Comparison of ENCODE assay signal across 21 cellular contexts in the genomic region with DNA sequence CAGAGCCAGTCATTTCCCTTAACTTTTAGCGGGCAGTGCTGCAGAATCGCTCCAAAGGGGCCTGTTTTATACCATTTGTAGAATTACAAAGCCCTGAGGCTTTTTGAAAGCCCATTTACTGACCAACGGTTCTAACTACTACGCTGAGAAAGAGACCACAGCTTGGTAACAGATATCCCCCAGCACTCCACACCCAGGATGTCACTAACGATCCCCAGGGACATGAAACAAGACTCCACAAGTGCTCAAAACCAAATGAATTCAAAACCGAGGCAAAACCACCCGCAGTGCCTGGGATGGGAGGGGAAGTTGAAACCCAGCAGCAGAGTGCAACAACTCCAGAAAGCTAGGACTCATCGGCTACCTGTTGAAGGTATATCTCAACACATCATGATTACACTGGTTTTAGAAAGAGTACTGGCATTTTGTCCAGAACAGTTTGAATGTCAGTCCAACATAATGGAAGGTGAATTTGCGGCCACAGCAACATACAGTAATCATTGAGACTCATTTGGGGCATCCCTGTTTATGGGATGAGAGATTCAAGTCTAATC. TPM values are rescaled to one million over a fixed set of nuclear protein-coding genes. Genes with fewer than 3 reads are reported as not detected.
DNase-seq lines count a peak whose midpoint lies in the region; ATAC-seq and TF ChIP-seq lines count a peak whose summit lies in the region.
"Had no signal": no experiment of that assay in that cellular context is flagged by ENCODE, and none has a peak within 500 bp of the region (broad histone marks: within the 10 kb centered on the region; RNA-seq: fewer than 3 reads in every experiment).

No MANE protein-coding gene starts in this region.

- in situ Hi-C loops in gastrocnemius medialis (cut with MboI; ENCODE audit: low sequenced_read_pairs in 4 of 4) = no loop called here
- in situ Hi-C loops in GM13977 (cut with MboI; ENCODE audit: low pct_unique_long_range_greater_than_20kb, low sequenced_read_pairs, unreplicated experiment) = no loop called here

- H3K4me2 ChIP-seq in H9 (ENCODE audit: insufficient read depth, insufficient read length, low read length) (no peak overlapping the region), neuronal stem cell (ENCODE audit: insufficient read depth, low read length, poor library complexity, severe bottlenecking) (no peak overlapping the region)
- H3K4me2 ChIP-seq: SK-N-SH had no signal

- no peak overlapping the region for H2BK5ac ChIP-seq in H9 (ENCODE audit: insufficient read length, low read length)
- no peak overlapping the region for H2BK5ac ChIP-seq in neuronal stem cell (ENCODE audit: low read length)

- no peaks in the 10 kb centered on the region for H3K79me2 ChIP-seq in H9 (ENCODE audit: insufficient read depth, low read length)

- CTCF ChIA-PET in WTC11 (lab: Charles Lee) = interaction anchor here (0.8 to 1.8 kb wide), 2 partner anchors 174 to 288 kb away, joined by 4 read pairs; no protein-coding TSS in a partner anchor

- H2BK15ac ChIP-seq in H9 (ENCODE audit: low read depth, low read length) = no peak overlapping the region
- H2BK15ac ChIP-seq in neuronal stem cell (ENCODE audit: low read length) = no peak overlapping the region

- H2BK12ac ChIP-seq in H9 (ENCODE audit: insufficient read length, low read depth, low read length) (no peak overlapping the region), neuronal stem cell (ENCODE audit: low read length) (no peak overlapping the region)

- H3K27ac ChIP-seq in H9 (ENCODE audit: insufficient read length, low read depth, low read length) (no peak overlapping the region), neuronal stem cell (replicated peaks; ENCODE audit: low read length) (peak overlapping the region; percentile 18), gastrocnemius medialis (no peak overlapping the region)

- H3K4me3 Mint-ChIP-seq in H9 (no peak overlapping the region), WTC11 (no peak overlapping the region)
- H3K4me3 Mint-ChIP-seq: CD8-positive, alpha-beta T cell; T-cell had no signal

- no peak overlapping the region for H2BK120ac ChIP-seq in H9 (ENCODE audit: low read depth, low read length, poor library complexity, severe bottlenecking)
- no peak overlapping the region for H2BK120ac ChIP-seq in neuronal stem cell (ENCODE audit: low read depth, low read length)

- H4K91ac ChIP-seq in H9 (ENCODE audit: insufficient read length, low read depth, low read length) (no peak overlapping the region), neuronal stem cell (ENCODE audit: low read depth, low read length, poor library complexity) (no peak overlapping the region)

- H2BK20ac ChIP-seq in H9 (ENCODE audit: low read depth, low read length, poor library complexity, severe bottlenecking) = no peak overlapping the region

- H2AFZ ChIP-seq in H9 (ENCODE audit: low read length) (no peak overlapping the region), neuronal stem cell (ENCODE audit: low read length) (no peak overlapping the region)

- H3K14ac ChIP-seq in H9 (ENCODE audit: insufficient read depth, low read length) = no peak overlapping the region
- no peak overlapping the region for H3K14ac ChIP-seq in neuronal stem cell (ENCODE audit: low read length)

- no peak overlapping the region for H4K8ac ChIP-seq in H9 (replicated peaks; ENCODE audit: insufficient read length, low read depth, low read length)
- H4K8ac ChIP-seq in neuronal stem cell (ENCODE audit: low read depth, low read length) = no peak overlapping the region

- H3K9me3 Mint-ChIP-seq in H9 (peaks cover 19 to 21% of the 10 kb centered on the region in 2 experiments), WTC11 (peaks cover 16% of the 10 kb centered on the region)
- H3K9me3 Mint-ChIP-seq: CD8-positive, alpha-beta T cell had no signal

- intact Hi-C loops in gastrocnemius medialis (cut with DNase I; ENCODE audit: low total_unique reads) = no loop called here

- no peaks in the 10 kb centered on the region for H3K79me1 ChIP-seq in H9 (ENCODE audit: insufficient read depth, low read depth, low read length, poor library complexity, severe bottlenecking)
- H3K79me1 ChIP-seq in neuronal stem cell (ENCODE audit: low read depth, low read length) = no peaks in the 10 kb centered on the region

- H3K27me3 ChIP-seq in H9 (ENCODE audit: insufficient read depth, low read length) = no peaks in the 10 kb centered on the region
- no peaks in the 10 kb centered on the region for H3K27me3 ChIP-seq in neuronal stem cell (ENCODE audit: control insufficient read depth in 3 of 3, insufficient read depth in 3 of 3, low read depth in 1 of 3, low read length in 3 of 3)
- H3K27me3 ChIP-seq in gastrocnemius medialis = no peaks in the 10 kb centered on the region
- H3K27me3 ChIP-seq: BE2C had no signal

- H3K18ac ChIP-seq in H9 (ENCODE audit: insufficient read length, low read depth, low read length) = no peak overlapping the region
- H3K18ac ChIP-seq in neuronal stem cell (ENCODE audit: low read length) = no peak overlapping the region

- H3K27me3 Mint-ChIP-seq in H9 (ENCODE audit: low read depth) (peaks cover 3% of the 10 kb centered on the region), WTC11 (ENCODE audit: low read depth) (peaks cover 6% of the 10 kb centered on the region; the same call in 1 of the 2 replicates)

- H3K36me3 Mint-ChIP-seq in H9 (ENCODE audit: insufficient read depth in 1 of 3, low read depth in 3 of 3) = peaks cover 2 to 16% (median 11%) of the 10 kb centered on the region in 3 experiments; a peak in 5 of 7 replicates
- H3K36me3 Mint-ChIP-seq in WTC11 = peaks cover 13% of the 10 kb centered on the region
- H3K36me3 Mint-ChIP-seq: CD8-positive, alpha-beta T cell; T-cell had no signal

- H3K9ac ChIP-seq in H9 (ENCODE audit: extremely low read depth, insufficient read length, low read length) = no peak overlapping the region
- no peak overlapping the region for H3K9ac ChIP-seq in neuronal stem cell (ENCODE audit: low read depth, low read length, poor library complexity)
- H3K9ac ChIP-seq: SK-N-SH had no signal

- no peaks in the 10 kb centered on the region for H3K9me3 ChIP-seq in H9 (ENCODE audit: control insufficient read depth, low read depth, low read length)
- H3K9me3 ChIP-seq in neuronal stem cell (replicated peaks in 1 of 2; ENCODE audit: control insufficient read depth in 2 of 2, insufficient read depth in 1 of 2, low read depth in 1 of 2, low read length in 2 of 2) = no peaks in the 10 kb centered on the region
- no peaks in the 10 kb centered on the region for H3K9me3 ChIP-seq in gastrocnemius medialis
- H3K9me3 ChIP-seq: BE2C, SK-N-SH had no signal

- H3K4me1 Mint-ChIP-seq in H9 = peaks cover 27 to 29% of the 10 kb centered on the region in 2 experiments
- peaks cover 27% of the 10 kb centered on the region for H3K4me1 Mint-ChIP-seq in WTC11
- H3K4me1 Mint-ChIP-seq: T-cell had no signal

- no peak for TF ChIP-seq POLR2A in gastrocnemius medialis (IDR thresholded peaks at IDR 0.05)

- H3K4ac ChIP-seq in H9 (ENCODE audit: low read depth, low read length) = no peak overlapping the region
- no peak overlapping the region for H3K4ac ChIP-seq in neuronal stem cell (ENCODE audit: low read length)

- H3K4me1 ChIP-seq in H9 (ENCODE audit: insufficient read depth, low read length) = no peaks in the 10 kb centered on the region
- peaks cover 0 to 4% of the 10 kb centered on the region in 2 donors for H3K4me1 ChIP-seq in neuronal stem cell (ENCODE audit: control insufficient read depth in 2 of 2, insufficient read depth in 1 of 2, low read depth in 1 of 2, low read length in 2 of 2)
- no peaks in the 10 kb centered on the region for H3K4me1 ChIP-seq in gastrocnemius medialis
- H3K4me1 ChIP-seq: BE2C had no signal

- no peak overlapping the region for H4K5ac ChIP-seq in H9 (ENCODE audit: insufficient read length, low read depth, low read length)

- POLR2A ChIA-PET in WTC11 (lab: Charles Lee) = no interaction called here

- WGBS in H9 (ENCODE audit: extremely low coverage, insufficient read length, low lambda C conversion rate) = no CpG with 5 or more reads among the region's 9 CpGs
- WGBS in neuronal stem cell (ENCODE audit: extremely low coverage in 2 of 2, insufficient read length in 2 of 2, insufficient replicate concordance in 1 of 2), 2 donors = no CpG with 5 or more reads among the region's 9 CpGs

- H2AK5ac ChIP-seq in H9 (ENCODE audit: insufficient read length, low read length) (no peak overlapping the region), neuronal stem cell (ENCODE audit: low read depth, low read length) (no peak overlapping the region)

- TF ChIP-seq CTCF in H9 (conservative IDR thresholded peaks at IDR 0.05) (no peak), WTC11 (IDR thresholded peaks at IDR 0.05) (no peak), gastrocnemius medialis (IDR thresholded peaks at IDR 0.05 in 4 of 5, conservative IDR thresholded peaks at IDR 0.05 in 1 of 5) (no peak), GM13977 (IDR thresholded peaks at IDR 0.05; ENCODE audit: extremely low read depth, insufficient read depth, missing control alignments) (no peak)

- H3K4me3 ChIP-seq in neuronal stem cell (ENCODE audit: low read length in 2 of 2) = no peak overlapping the region
- H3K4me3 ChIP-seq in gastrocnemius medialis = no peak overlapping the region

- no peak overlapping the region for H3K56ac ChIP-seq in H9 (ENCODE audit: insufficient read length, low read depth, low read length)

- peak; percentile 46; the same call in 1 of the 2 replicates for ATAC-seq in WTC11
- no peak for ATAC-seq in gastrocnemius medialis
- ATAC-seq: CD8-positive, alpha-beta T cell; Panc1; T-cell had no signal

- no peaks in the 10 kb centered on the region for H3K36me3 ChIP-seq in neuronal stem cell (replicated peaks in 1 of 2; ENCODE audit: control insufficient read depth in 2 of 2, insufficient read depth in 2 of 2, low read length in 2 of 2)
- no peaks in the 10 kb centered on the region for H3K36me3 ChIP-seq in gastrocnemius medialis
- H3K36me3 ChIP-seq: BE2C had no signal

- H3T11ph ChIP-seq in H9 (ENCODE audit: low read length) = no peak overlapping the region

- peak; percentile 28 for DNase-seq in H9
- peak; percentile 7 for DNase-seq in LHCN-M2 (ENCODE audit: low read depth)
- DNase-seq in WTC11 (ENCODE audit: low spot score) = no peak
- no peak for DNase-seq in neuronal stem cell (ENCODE audit: low spot score)
- DNase-seq in amygdala (lab: John Stamatoyannopoulos, UW) = no peak
- DNase-seq in gastrocnemius medialis = no peak
- no peak for DNase-seq in GM13977 (ENCODE audit: low spot score)
- DNase-seq: BE2C; CD8-positive, alpha-beta T cell; DMS79; GOT3; MV-4-11; NCI-H1417 treated with DMSO at 0.1 percent for 48 hours; NCI-H2081; NCI-H446 treated with DMSO at 0.1 percent for 48 hours; Right ventricle myocardium superior; SK-N-SH; T-cell; T-helper 9 cell had no signal

- no peaks in the 10 kb centered on the region for H4K20me1 ChIP-seq in H9 (ENCODE audit: control insufficient read depth, insufficient read depth, insufficient read length)

- H3K23me2 ChIP-seq in H9 (ENCODE audit: insufficient read length, low read depth, low read length, poor library complexity, severe bottlenecking) = no peaks in the 10 kb centered on the region

- H3K23ac ChIP-seq in H9 (ENCODE audit: insufficient read length, low read depth, low read length) (no peak overlapping the region), neuronal stem cell (ENCODE audit: low read depth, low read length, poor library complexity) (no peak overlapping the region)

- H3K27ac Mint-ChIP-seq in H9 (no peak overlapping the region; a peak in 1 of 7 replicates), WTC11 (no peak overlapping the region)
- H3K27ac Mint-ChIP-seq: CD8-positive, alpha-beta T cell; T-cell had no signal

RNA-seq across cellular contexts. Expression of a gene that starts 33.6 kb away (rescaled TPM):
- total RNA-seq in H9 (2021) (1.4 and 1.6 TPM in 2 replicates), LHCN-M2 (2014; rRNA removed) (not detected in 2 replicates), WTC11 (2021) (0.59 to 1.2 TPM (median 1.0 TPM) in 3 replicates), gastrocnemius medialis (not detected)
- not detected for polyA plus RNA-seq in LHCN-M2 (2012)
- 53.3 TPM for polyA plus RNA-seq in neuronal stem cell (2013, experiment 1 of 2)
- 53.2 TPM for polyA plus RNA-seq in neuronal stem cell (2013, experiment 2 of 2)
- total RNA-seq: CD8-positive, alpha-beta T cell; Right ventricle myocardium superior had no signal
- polyA plus RNA-seq: AG04450, SK-N-SH had no signal

Comparison
In these comparisons a context has a peak if more than half of its experiments do, and no peak if none do; other contexts are left out.
1. DNase-seq: peak in H9 (single experiment) and LHCN-M2 (single experiment); none in WTC11 (single experiment), neuronal stem cell (single experiment), amygdala (0 of 56), gastrocnemius medialis (0 of 2) and GM13977 (single experiment).